In genomic region chr16:3067929-3068288, GRCh38 we compare ENCODE assay signal across 10 cellular contexts. TPM values are rescaled to one million over a fixed set of nuclear protein-coding genes. Genes with fewer than 3 reads are reported as not detected.
DNase-seq lines count a peak whose midpoint lies in the region; ATAC-seq and TF ChIP-seq lines count a peak whose summit lies in the region.
"Had no signal": no experiment of that assay in that cellular context is flagged by ENCODE, and none has a peak within 500 bp of the region (broad histone marks: within the 10 kb centered on the region; RNA-seq: fewer than 3 reads in every experiment).

No MANE protein-coding gene starts in this region.

- CTCF ChIA-PET in CD4-positive, alpha-beta T cell (lab: Charles Lee): interaction anchor here (1.0 kb wide), 1 partner anchor 62 kb away, joined by 4 read pairs; no protein-coding TSS in a partner anchor
- CTCF ChIA-PET in A673 (lab: Charles Lee): no interaction called here

- H3K36me3 Mint-ChIP-seq in CD4-positive, alpha-beta T cell (ENCODE audit: low read depth): peaks cover 53% of the 10 kb centered on the region
- peaks cover 41% of the 10 kb centered on the region for H3K36me3 Mint-ChIP-seq in activated naive CD8-positive, alpha-beta T cell treated with anti-CD3 and anti-CD28 coated beads, Interleukin-2, amount 50 U/mL, for 24 hours (ENCODE audit: low read depth)
- H3K36me3 Mint-ChIP-seq in neural progenitor cell: no peaks in the 10 kb centered on the region

- H3K4me2 ChIP-seq in neural progenitor cell: no peak overlapping the region

- H3K27me3 ChIP-seq in CD4-positive, alpha-beta T cell (ENCODE audit: control insufficient read depth, insufficient read depth, low read length): no peaks in the 10 kb centered on the region
- H3K27me3 ChIP-seq in neural progenitor cell (no peaks in the 10 kb centered on the region), A673 (replicated peaks; ENCODE audit: insufficient read depth, low read depth, low read length, poor library complexity) (no peaks in the 10 kb centered on the region), gastroesophageal sphincter (peaks cover 7% of the 10 kb centered on the region)

- peak overlapping the region; percentile 98 for H3K4me3 Mint-ChIP-seq in CD4-positive, alpha-beta T cell
- peak overlapping the region; percentile 100 for H3K4me3 Mint-ChIP-seq in activated naive CD8-positive, alpha-beta T cell treated with anti-CD3 and anti-CD28 coated beads, Interleukin-2, amount 50 U/mL, for 24 hours
- H3K4me3 Mint-ChIP-seq in neural progenitor cell: no peak overlapping the region

- peaks cover 78% of the 10 kb centered on the region for H3K4me1 Mint-ChIP-seq in CD4-positive, alpha-beta T cell (ENCODE audit: low read depth)
- H3K4me1 Mint-ChIP-seq in activated naive CD8-positive, alpha-beta T cell treated with anti-CD3 and anti-CD28 coated beads, Interleukin-2, amount 50 U/mL, for 24 hours: peaks cover 64% of the 10 kb centered on the region
- peaks cover 4% of the 10 kb centered on the region for H3K4me1 Mint-ChIP-seq in neural progenitor cell

- no peak overlapping the region for H3K9ac ChIP-seq in neural progenitor cell

- intact Hi-C loops in CD4-positive, alpha-beta T cell (cut with DNase I, micrococcal nuclease): no loop called here
- intact Hi-C loops in A673 (cut with micrococcal nuclease; ENCODE audit: unreplicated experiment): no loop called here

- no peaks in the 10 kb centered on the region for H3F3A ChIP-seq in neural progenitor cell (ENCODE audit: low read depth)

- H3K9me3 ChIP-seq in CD4-positive, alpha-beta T cell (ENCODE audit: control insufficient read depth, low read length): no peaks in the 10 kb centered on the region
- H3K9me3 ChIP-seq in neural progenitor cell (ENCODE audit: low read depth) (no peaks in the 10 kb centered on the region), A673 (ENCODE audit: low read depth, low read length, poor library complexity, severe bottlenecking) (no peaks in the 10 kb centered on the region), gastroesophageal sphincter (no peaks in the 10 kb centered on the region)

- no peaks in the 10 kb centered on the region for H3K27me3 Mint-ChIP-seq in CD4-positive, alpha-beta T cell
- no peaks in the 10 kb centered on the region for H3K27me3 Mint-ChIP-seq in activated naive CD8-positive, alpha-beta T cell treated with anti-CD3 and anti-CD28 coated beads, Interleukin-2, amount 50 U/mL, for 24 hours
- H3K27me3 Mint-ChIP-seq in neural progenitor cell (ENCODE audit: insufficient read depth, low read depth): peaks cover 10% of the 10 kb centered on the region

- no peaks in the 10 kb centered on the region for H3K79me2 ChIP-seq in neural progenitor cell (ENCODE audit: low read depth)

- no peaks in the 10 kb centered on the region for H3K9me3 Mint-ChIP-seq in CD4-positive, alpha-beta T cell
- no peaks in the 10 kb centered on the region for H3K9me3 Mint-ChIP-seq in activated naive CD8-positive, alpha-beta T cell treated with anti-CD3 and anti-CD28 coated beads, Interleukin-2, amount 50 U/mL, for 24 hours
- no peaks in the 10 kb centered on the region for H3K9me3 Mint-ChIP-seq in neural progenitor cell

- peak overlapping the region; percentile 53 for H3K4me3 ChIP-seq in GM12875 (ENCODE audit: low read depth, low read length)
- no peak overlapping the region for H3K4me3 ChIP-seq in neural progenitor cell
- no peak overlapping the region for H3K4me3 ChIP-seq in A673 (ENCODE audit: low read depth, low read length, poor library complexity, severe bottlenecking)
- H3K4me3 ChIP-seq in gastroesophageal sphincter: no peak overlapping the region

- no peaks in the 10 kb centered on the region for H4K20me1 ChIP-seq in neural progenitor cell (ENCODE audit: low read depth)

- no peaks in the 10 kb centered on the region for H3K36me3 ChIP-seq in neural progenitor cell
- H3K36me3 ChIP-seq in A673 (ENCODE audit: insufficient read depth, low read length, poor library complexity, severe bottlenecking): no peaks in the 10 kb centered on the region
- H3K36me3 ChIP-seq in gastroesophageal sphincter: no peaks in the 10 kb centered on the region

- WGBS in gastroesophageal sphincter (ENCODE audit: low coverage in 1 of 2), 2 donors: 92% methylated on average over 2 of the region's 6 CpGs; no CpG with 5 or more reads in 1 of the 2 donors

- peak overlapping the region; percentile 85 for H3K27ac ChIP-seq in CD4-positive, alpha-beta T cell (ENCODE audit: low read depth, low read length)
- H3K27ac ChIP-seq in neural progenitor cell (no peak overlapping the region), A673 (ENCODE audit: low read depth, low read length, poor library complexity, severe bottlenecking) (no peak overlapping the region), gastroesophageal sphincter (no peak overlapping the region)

- peak overlapping the region; percentile 97 for H3K27ac Mint-ChIP-seq in CD4-positive, alpha-beta T cell
- H3K27ac Mint-ChIP-seq in activated naive CD8-positive, alpha-beta T cell treated with anti-CD3 and anti-CD28 coated beads, Interleukin-2, amount 50 U/mL, for 24 hours: peak overlapping the region; percentile 96
- H3K27ac Mint-ChIP-seq in neural progenitor cell: peak overlapping the region; percentile 74

- TF ChIP-seq POLR2A in gastroesophageal sphincter (IDR thresholded peaks at IDR 0.05): no peak

- TF ChIP-seq EP300 in gastroesophageal sphincter (IDR thresholded peaks at IDR 0.05): no peak

- H3K4me1 ChIP-seq in neural progenitor cell: no peaks in the 10 kb centered on the region
- H3K4me1 ChIP-seq in A673 (ENCODE audit: insufficient read depth, low read length, poor library complexity, severe bottlenecking): no peaks in the 10 kb centered on the region
- peaks cover 0 to 23% (median 0%) of the 10 kb centered on the region in 3 donors for H3K4me1 ChIP-seq in gastroesophageal sphincter

- BruUV-seq in A673 (replicated peaks; lab: Mats Ljungman, UMichigan): no TSS peak

- no peak for TF ChIP-seq CTCF in CD4-positive, alpha-beta T cell (IDR thresholded peaks at IDR 0.05)
- no peak for TF ChIP-seq CTCF in GM12875 (IDR thresholded peaks at IDR 0.05; ENCODE audit: borderline replicate concordance, insufficient read depth, low read depth, low read length)
- TF ChIP-seq CTCF in neural progenitor cell (IDR thresholded peaks at IDR 0.05): no peak
- no peak for TF ChIP-seq CTCF in A673 (conservative IDR thresholded peaks at IDR 0.05; ENCODE audit: low read depth, low read length)
- TF ChIP-seq CTCF in gastroesophageal sphincter (IDR thresholded peaks at IDR 0.05): no peak

- H2AFZ ChIP-seq in neural progenitor cell (replicated peaks): no peak overlapping the region

- DNase-seq in CD4-positive, alpha-beta T cell: peak in 2 of 10 experiments; percentile 36 to 37
- DNase-seq in activated naive CD8-positive, alpha-beta T cell treated with anti-CD3 and anti-CD28 coated beads, Interleukin-2, amount 50 U/mL, for 24 hours: no peak
- DNase-seq in neural progenitor cell (ENCODE audit: low spot score): no peak
- no peak for DNase-seq in epidermal melanocyte (ENCODE audit: insufficient read length, low spot score)
- no peak for DNase-seq in A673 (ENCODE audit: low spot score)
- DNase-seq: COR-L47 had no signal

- peak; percentile 21 for ATAC-seq in CD4-positive, alpha-beta T cell (ENCODE audit: poor library complexity)
- no peak for ATAC-seq in activated naive CD8-positive, alpha-beta T cell treated with anti-CD3 and anti-CD28 coated beads, Interleukin-2, amount 50 U/mL, for 24 hours
- no peak for ATAC-seq in gastroesophageal sphincter

- POLR2A ChIA-PET in CD4-positive, alpha-beta T cell (lab: Charles Lee): interaction anchor here (0.5 to 6.5 kb wide), 8 partner anchors 8 to 90 kb away, joined by 3 to 137 read pairs (median 6); partner anchors contain the start of genes ZNF213 and ZSCAN10
- POLR2A ChIA-PET in A673 (lab: Charles Lee; ENCODE audit: low non-redundant PET): no interaction called here

RNA-seq across cellular contexts. Expression of gene IL32, which starts 2.5 kb away (rescaled TPM):
- 100 to 1,000 TPM; 378 to 383 TPM for total RNA-seq in CD4-positive, alpha-beta T cell
- 1.4 TPM in 1 of 2 replicates, not detected in the other for total RNA-seq in neural progenitor cell (ENCODE audit: low replicate concordance)
- total RNA-seq in A673 (2021): 4.5 and 7.7 TPM in 2 replicates
- total RNA-seq in gastroesophageal sphincter: 10 to 100 TPM in 3 of 4 donors, 1 to 10 TPM in 1; 2.6 to 39.0 (median 21.6) TPM

RNA-seq across cellular contexts. Expression of gene MMP25, which starts 21.5 kb away (rescaled TPM):
- total RNA-seq in CD4-positive, alpha-beta T cell: under 1 TPM; 0.42 to 0.80 TPM
- total RNA-seq in neural progenitor cell (ENCODE audit: low replicate concordance) (0.58 and 0.62 TPM in 2 replicates), A673 (2021) (0.80 and 1.3 TPM in 2 replicates), gastroesophageal sphincter (1 to 10 TPM in 2 of 4 donors, not detected in 2; 1.6 to 2.6 TPM)
- total RNA-seq: HT-29 had no signal

RNA-seq across cellular contexts. Expression of gene BICDL2, which starts 31.2 kb away (rescaled TPM):
- not detected for total RNA-seq in CD4-positive, alpha-beta T cell
- total RNA-seq in neural progenitor cell (ENCODE audit: low replicate concordance): 0.12 TPM in 1 of 2 replicates, not detected in the other
- not detected in 2 replicates for total RNA-seq in A673 (2021)
- total RNA-seq in gastroesophageal sphincter: 1 to 10 TPM in 1 of 4 donors, under 1 TPM in 2, not detected in 1; 0.31 to 3.1 (median 0.31) TPM

RNA-seq across cellular contexts. Expression of gene ZSCAN10, which starts 31.2 kb away (rescaled TPM):
- total RNA-seq in CD4-positive, alpha-beta T cell: under 1 TPM; 0.36 to 0.56 TPM
- total RNA-seq in neural progenitor cell (ENCODE audit: low replicate concordance): 5.4 and 16.2 TPM in 2 replicates
- not detected in 2 replicates for total RNA-seq in A673 (2021)
- total RNA-seq in gastroesophageal sphincter: 1 to 10 TPM in 1 of 4 donors, not detected in 3; 1.7 TPM
- total RNA-seq: fibroblast of villous mesenchyme, HT-29 had no signal

RNA-seq across cellular contexts. Expression of gene THOC6, which starts 44.1 kb away (rescaled TPM):
- total RNA-seq in CD4-positive, alpha-beta T cell: 10 to 100 TPM; 12.0 to 12.9 TPM
- total RNA-seq in neural progenitor cell (ENCODE audit: low replicate concordance): 16.6 and 28.6 TPM in 2 replicates
- 52.5 and 59.3 TPM in 2 replicates for total RNA-seq in A673 (2021)
- total RNA-seq in gastroesophageal sphincter: 10 to 100 TPM; 17.6 to 28.2 (median 25.0) TPM

Comparison
In these comparisons a context has a peak if more than half of its experiments do, and no peak if none do; other contexts are left out.
1. RNA of gene IL32, which starts 2.5 kb away (total RNA-seq): 378 to 383 TPM in CD4-positive, alpha-beta T cell; 2.6 to 39.0 TPM in gastroesophageal sphincter, 4.5 to 7.7 TPM in A673 and 1.4 TPM in neural progenitor cell; every median in the first group is over 4 times any median in the second.
2. Peak in every context shown above with its lines, with median percentiles within 50 percentile points of each other: H3K27ac Mint-ChIP-seq.